Comparison of ENCODE assay signal across 31 cellular contexts in the genomic region with DNA sequence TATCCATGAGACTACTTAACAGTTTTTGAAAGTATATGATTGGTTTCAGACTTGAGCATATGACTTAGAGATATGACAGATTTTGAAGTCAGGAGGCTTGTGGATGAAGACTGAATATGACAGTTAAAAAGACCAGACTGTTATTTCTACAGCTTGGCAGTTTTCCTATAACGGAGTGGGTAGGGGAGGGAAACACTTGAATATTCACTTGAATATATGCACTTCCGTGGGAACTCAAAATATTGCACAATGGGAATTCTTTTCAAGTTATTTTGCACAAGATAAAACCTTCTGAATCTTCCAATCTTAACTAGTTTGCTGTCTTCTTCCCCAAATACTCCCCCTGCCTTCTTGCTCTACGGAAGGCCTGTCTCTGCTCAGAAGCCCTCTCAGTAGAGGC.
"Had no signal": no experiment of that assay in that cellular context is flagged by ENCODE, and none has a peak within 500 bp of the region (broad histone marks: within the 10 kb centered on the region; RNA-seq: fewer than 3 reads in every experiment).

No MANE protein-coding gene starts in this region.

- H3K27ac ChIP-seq: ascending aorta, breast epithelium, cardiac muscle cell, coronary artery had no signal

- H3K4me3 Mint-ChIP-seq: activated CD4-positive, alpha-beta memory T cell treated with anti-CD3 and anti-CD28 coated beads for 36 hours; activated CD8-positive, alpha-beta memory T cell treated with anti-CD3 and anti-CD28 coated beads, Interleukin-2, amount 10 ng/mL, durations not matched to agents 7 days and 5 days; activated CD8-positive, alpha-beta T cell treated with anti-CD3 and anti-CD28 coated beads, Interleukin-2, amount 10 ng/mL, durations not matched to agents 7 days and 5 days; activated naive CD4-positive, alpha-beta T cell treated with anti-CD3 and anti-CD28 coated beads, Interleukin-2, amount 10 ng/mL, durations not matched to agents 7 days and 5 days; activated naive CD8-positive, alpha-beta T cell treated with anti-CD3 and anti-CD28 coated beads, Interleukin-2, amount 10 ng/mL, durations not matched to agents 7 days and 5 days; activated T-helper 1 cell treated with anti-CD3 and anti-CD28 coated beads, Interleukin-12 subunit alpha, Interleukin-12 subunit beta, Interleukin-2, Interleukin-4 antibody, amounts not matched to agents 30 ng/mL and 10 ng/mL and 1 ng/mL, durations not matched to agents 14 hours and 24 hours and 36 hours; brain; dendritic cell treated with granulocyte-macrophage colony-stimulating factor and Interleukin-4, amounts not matched to agents 40 ng/mL and 50 ng/mL, for 4 days; endodermal cell; WTC11 had no signal

- H3K36me3 Mint-ChIP-seq: activated CD4-positive, alpha-beta memory T cell treated with anti-CD3 and anti-CD28 coated beads for 36 hours; activated CD8-positive, alpha-beta memory T cell treated with anti-CD3 and anti-CD28 coated beads, Interleukin-2, amount 10 ng/mL, durations not matched to agents 7 days and 5 days; activated naive CD4-positive, alpha-beta T cell treated with anti-CD3 and anti-CD28 coated beads, Interleukin-2, amount 10 ng/mL, durations not matched to agents 7 days and 5 days; brain; WTC11 had no signal

- H3K4me1 ChIP-seq: ascending aorta had no signal

- H3K4me1 Mint-ChIP-seq: brain had no signal

- H3K27ac Mint-ChIP-seq: activated CD4-positive, alpha-beta memory T cell treated with anti-CD3 and anti-CD28 coated beads for 36 hours; activated CD8-positive, alpha-beta memory T cell treated with anti-CD3 and anti-CD28 coated beads, Interleukin-2, amount 10 ng/mL, durations not matched to agents 7 days and 5 days; activated CD8-positive, alpha-beta T cell treated with anti-CD3 and anti-CD28 coated beads, Interleukin-2, amount 10 ng/mL, durations not matched to agents 7 days and 5 days; activated naive CD4-positive, alpha-beta T cell treated with anti-CD3 and anti-CD28 coated beads, Interleukin-2, amount 10 ng/mL, durations not matched to agents 7 days and 5 days; activated naive CD4-positive, alpha-beta T cell treated with anti-CD3 and anti-CD28 coated beads, Interleukin-2, amount 50 U/mL, for 72 hours; activated naive CD8-positive, alpha-beta T cell treated with anti-CD3 and anti-CD28 coated beads, Interleukin-2, amount 10 ng/mL, durations not matched to agents 7 days and 5 days; activated T-helper 1 cell treated with anti-CD3 and anti-CD28 coated beads, Interleukin-12 subunit alpha, Interleukin-12 subunit beta, Interleukin-2, Interleukin-4 antibody, amounts not matched to agents 30 ng/mL and 10 ng/mL and 1 ng/mL, durations not matched to agents 14 hours and 24 hours and 36 hours; activated T-helper 2 cell treated with anti-CD3 and anti-CD28 coated beads, Interferon-gamma antibody, Interleukin-2, Interleukin-4, amounts not matched to agents 10 μg/mL and 5 μg/mL and 100 μg/mL, durations not matched to agents 14 hours and 24 hours and 36 hours; dendritic cell treated with granulocyte-macrophage colony-stimulating factor and Interleukin-4, amounts not matched to agents 40 ng/mL and 50 ng/mL, for 4 days; endodermal cell; WTC11 had no signal

- H3K9me3 Mint-ChIP-seq: activated CD4-positive, alpha-beta memory T cell treated with anti-CD3 and anti-CD28 coated beads for 36 hours; activated naive CD4-positive, alpha-beta T cell treated with anti-CD3 and anti-CD28 coated beads, Interleukin-2, amount 50 U/mL, for 72 hours; activated T-helper 2 cell treated with anti-CD3 and anti-CD28 coated beads, Interferon-gamma antibody, Interleukin-2, Interleukin-4, amounts not matched to agents 10 μg/mL and 5 μg/mL and 100 μg/mL, durations not matched to agents 14 hours and 24 hours and 36 hours; dendritic cell treated with granulocyte-macrophage colony-stimulating factor and Interleukin-4, amounts not matched to agents 40 ng/mL and 50 ng/mL, for 4 days; endodermal cell; WTC11 had no signal

- H3K36me3 ChIP-seq: ascending aorta, breast epithelium, cardiac muscle cell had no signal

- DNase-seq: activated CD4-positive, alpha-beta memory T cell treated with anti-CD3 and anti-CD28 coated beads for 36 hours; activated CD4-positive, alpha-beta T cell treated with anti-CD3 and anti-CD28 coated beads for 48 hours; activated CD8-positive, alpha-beta memory T cell treated with anti-CD3 and anti-CD28 coated beads, Interleukin-2, amount 10 ng/mL, durations not matched to agents 7 days and 5 days; activated CD8-positive, alpha-beta memory T cell treated with anti-CD3 and anti-CD28 coated beads, Interleukin-2, amount 50 U/mL, for 4 hours; activated CD8-positive, alpha-beta T cell treated with anti-CD3 and anti-CD28 coated beads, Interleukin-2, amount 10 ng/mL, durations not matched to agents 7 days and 5 days; activated effector memory CD4-positive, alpha-beta T cell treated with anti-CD3 and anti-CD28 coated beads, Interleukin-2, amount 50 U/mL, for 16 hours; activated naive CD4-positive, alpha-beta T cell; activated naive CD4-positive, alpha-beta T cell treated with anti-CD3 and anti-CD28 coated beads, Interleukin-2, amount 10 ng/mL, durations not matched to agents 7 days and 5 days; activated naive CD8-positive, alpha-beta T cell treated with anti-CD3 and anti-CD28 coated beads, Interleukin-2, amount 10 ng/mL, durations not matched to agents 7 days and 5 days; activated T-cell treated with anti-CD3 and anti-CD28 coated beads, Interleukin-2, amount 50 U/mL, for 1 hour; activated T-cell treated with anti-CD3 and anti-CD28 coated beads, Interleukin-2, amount 50 U/mL, for 48 hours; amygdala; central memory CD4-positive, alpha-beta T cell; cerebellar nuclear complex; dorsolateral prefrontal cortex; effector memory CD4-positive, alpha-beta T cell; endodermal cell; foreskin fibroblast; head of caudate nucleus; hippocampal formation; T-helper 2 cell had no signal

- H3K9me3 ChIP-seq: ascending aorta, breast epithelium had no signal

- H3K4me3 ChIP-seq: ascending aorta, cardiac muscle cell, coronary artery had no signal

- H3K27me3 ChIP-seq: ascending aorta, breast epithelium had no signal
